Comparison of ENCODE assay signal across 8 cellular contexts in the genomic region with DNA sequence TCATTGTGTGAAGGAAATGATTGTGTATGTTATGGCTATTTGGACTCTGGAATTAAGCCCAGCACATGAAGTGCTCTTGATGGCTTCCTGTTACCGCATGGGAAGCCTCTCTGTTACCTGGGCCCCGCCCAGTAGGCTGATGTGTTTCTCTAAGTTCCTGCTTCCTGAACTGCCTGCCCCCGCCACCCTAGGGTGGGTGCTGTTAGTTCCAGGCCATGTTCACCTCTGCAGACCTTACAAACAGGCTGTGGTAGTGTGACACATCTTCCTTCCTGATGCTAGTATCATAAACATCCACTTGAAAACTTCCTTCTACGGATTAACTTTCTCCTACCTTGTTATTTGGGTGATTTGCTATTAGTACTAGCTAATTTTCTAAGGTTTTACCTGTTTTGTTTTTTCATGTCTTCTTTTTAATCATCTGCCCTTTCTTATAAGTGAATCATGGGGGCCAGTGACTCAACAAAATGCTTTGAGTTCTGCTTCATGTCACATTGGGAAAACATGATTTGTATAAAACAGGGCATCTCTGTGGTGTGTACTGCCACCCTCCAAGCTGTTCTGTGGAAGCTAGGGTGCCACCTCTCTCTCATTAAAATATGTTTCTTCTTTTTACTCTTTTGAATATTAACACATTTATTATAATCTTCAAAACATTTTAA. TPM values are rescaled to one million over a fixed set of nuclear protein-coding genes. Genes with fewer than 3 reads are reported as not detected.
DNase-seq lines count a peak whose midpoint lies in the region; TF ChIP-seq lines count a peak whose summit lies in the region.

No MANE protein-coding gene starts in this region.

- H3K27me3 ChIP-seq in Loucy (ENCODE audit: insufficient read depth, low read length, poor library complexity, severe bottlenecking), result no peaks in the 10 kb centered on the region
- no peaks in the 10 kb centered on the region for H3K27me3 ChIP-seq in WERI-Rb-1 (ENCODE audit: insufficient read depth, low read depth, severe bottlenecking)

- H3F3A ChIP-seq in Loucy (ENCODE audit: low read depth), result no peaks in the 10 kb centered on the region

- H3K4me1 Mint-ChIP-seq in activated CD4-positive, alpha-beta T cell treated with anti-CD3 and anti-CD28 coated beads, Interleukin-2, amount 10 ng/mL, durations not matched to agents 24 days and 14 days, result peaks cover 15% of the 10 kb centered on the region
- peaks cover 52% of the 10 kb centered on the region for H3K4me1 Mint-ChIP-seq in nephron progenitor cell

- H3K9me2 ChIP-seq in Loucy (replicated peaks; ENCODE audit: low read depth, low read length), result no peaks in the 10 kb centered on the region

- no peaks in the 10 kb centered on the region for H3K4me1 ChIP-seq in Loucy (ENCODE audit: insufficient read depth, low read length, poor library complexity, severe bottlenecking)

- H3K79me2 ChIP-seq in Loucy (ENCODE audit: insufficient read depth, low read length), result no peaks in the 10 kb centered on the region

- no peak overlapping the region for H3K4me3 ChIP-seq in Loucy (ENCODE audit: low read length, poor library complexity, severe bottlenecking)
- no peak overlapping the region for H3K4me3 ChIP-seq in coronary artery
- no peak overlapping the region for H3K4me3 ChIP-seq in WERI-Rb-1 (ENCODE audit: low read depth, low read length)

- H3K9me3 ChIP-seq in Loucy (ENCODE audit: insufficient read depth, low read depth, low read length) (no peaks in the 10 kb centered on the region), WERI-Rb-1 (ENCODE audit: severe bottlenecking) (no peaks in the 10 kb centered on the region)

- peak overlapping the region; percentile 82 for H3K27ac Mint-ChIP-seq in activated CD4-positive, alpha-beta T cell treated with anti-CD3 and anti-CD28 coated beads, Interleukin-2, amount 10 ng/mL, durations not matched to agents 24 days and 14 days
- peak overlapping the region; percentile 60 for H3K27ac Mint-ChIP-seq in nephron progenitor cell

- H3K27me3 Mint-ChIP-seq in activated CD4-positive, alpha-beta T cell treated with anti-CD3 and anti-CD28 coated beads, Interleukin-2, amount 10 ng/mL, durations not matched to agents 24 days and 14 days, result peaks cover 2% of the 10 kb centered on the region
- peaks cover 2% of the 10 kb centered on the region for H3K27me3 Mint-ChIP-seq in nephron progenitor cell (ENCODE audit: low read depth, poor library complexity)

- intact Hi-C loops in activated CD4-positive, alpha-beta T cell treated with anti-CD3 and anti-CD28 coated beads, Interleukin-2, amount 10 ng/mL, durations not matched to agents 24 days and 14 days (cut with micrococcal nuclease), result loop anchor here (1.0 kb wide), 1 partner anchor 101 kb away; no protein-coding TSS in a partner anchor

- peak; percentile 78 for DNase-seq in activated CD4-positive, alpha-beta T cell treated with anti-CD3 and anti-CD28 coated beads, Interleukin-2, amount 10 ng/mL, durations not matched to agents 24 days and 14 days
- DNase-seq in dermis microvascular lymphatic vessel endothelial cell (ENCODE audit: low read depth in 2 of 2) (peak; percentile 79 to 91), nephron progenitor cell (no peak), ureter (ENCODE audit: low spot score) (peak; percentile 76), coronary artery (ENCODE audit: low spot score) (no peak), NCI-H2081 treated with DMSO at 0.1 percent for 48 hours (lab: John Stamatoyannopoulos, UW) (no peak), WERI-Rb-1 (no peak)

- TF ChIP-seq CTCF in Loucy (conservative IDR thresholded peaks at IDR 0.05; ENCODE audit: low read length) (no peak), nephron progenitor cell (IDR thresholded peaks at IDR 0.05) (no peak), coronary artery (IDR thresholded peaks at IDR 0.05) (no peak), WERI-Rb-1 (IDR thresholded peaks at IDR 0.05; ENCODE audit: low read depth, low read length) (no peak)

- H3K4me2 ChIP-seq in Loucy (ENCODE audit: low read depth, low read length, poor library complexity, severe bottlenecking), result no peak overlapping the region

- peak overlapping the region; percentile 53 for H3K4me3 Mint-ChIP-seq in activated CD4-positive, alpha-beta T cell treated with anti-CD3 and anti-CD28 coated beads, Interleukin-2, amount 10 ng/mL, durations not matched to agents 24 days and 14 days
- H3K4me3 Mint-ChIP-seq in nephron progenitor cell, result no peak overlapping the region

- no peak overlapping the region for H3K9ac ChIP-seq in Loucy (ENCODE audit: low read depth, low read length, poor library complexity, severe bottlenecking)

- no peaks in the 10 kb centered on the region for H3K9me3 Mint-ChIP-seq in activated CD4-positive, alpha-beta T cell treated with anti-CD3 and anti-CD28 coated beads, Interleukin-2, amount 10 ng/mL, durations not matched to agents 24 days and 14 days
- peaks cover 5% of the 10 kb centered on the region for H3K9me3 Mint-ChIP-seq in nephron progenitor cell

- H3K36me3 ChIP-seq in Loucy (ENCODE audit: insufficient read depth, low read length), result no peaks in the 10 kb centered on the region
- H3K36me3 ChIP-seq in WERI-Rb-1, result no peaks in the 10 kb centered on the region

- no peak overlapping the region for H3K27ac ChIP-seq in coronary artery
- H3K27ac ChIP-seq in WERI-Rb-1, result no peak overlapping the region

- peak overlapping the region; percentile 51 for H2AFZ ChIP-seq in Loucy (ENCODE audit: low read length)

- H3K36me3 Mint-ChIP-seq in activated CD4-positive, alpha-beta T cell treated with anti-CD3 and anti-CD28 coated beads, Interleukin-2, amount 10 ng/mL, durations not matched to agents 24 days and 14 days (ENCODE audit: low read depth), result no peaks in the 10 kb centered on the region
- peaks cover 33% of the 10 kb centered on the region for H3K36me3 Mint-ChIP-seq in nephron progenitor cell (ENCODE audit: low read depth)

- H4K20me1 ChIP-seq in Loucy (ENCODE audit: insufficient read depth, low read length, poor library complexity, severe bottlenecking), result no peaks in the 10 kb centered on the region

RNA-seq across cellular contexts. Expression of gene SH3BGRL2, which starts 40.6 kb away (rescaled TPM):
- total RNA-seq in activated CD4-positive, alpha-beta T cell treated with anti-CD3 and anti-CD28 coated beads, Interleukin-2, amount 10 ng/mL, durations not matched to agents 24 days and 14 days, result 0.07 and 0.14 TPM in 2 replicates
- total RNA-seq in dermis microvascular lymphatic vessel endothelial cell, result 81.8 and 98.2 TPM in 2 replicates
- total RNA-seq in ureter, result 50.4 TPM

Comparison
In these comparisons a context has a peak if more than half of its experiments do, and no peak if none do; other contexts are left out.
1. DNase-seq: peak in activated CD4-positive, alpha-beta T cell treated with anti-CD3 and anti-CD28 coated beads, Interleukin-2, amount 10 ng/mL, durations not matched to agents 24 days and 14 days (single experiment), dermis microvascular lymphatic vessel endothelial cell (2 of 2) and ureter (single experiment); none in nephron progenitor cell (single experiment), coronary artery (single experiment), NCI-H2081 treated with DMSO at 0.1 percent for 48 hours (single experiment) and WERI-Rb-1 (single experiment).
2. RNA of gene SH3BGRL2, which starts 40.6 kb away (total RNA-seq): 81.8 to 98.2 TPM in dermis microvascular lymphatic vessel endothelial cell and 50.4 TPM in ureter (single experiment); 0.07 to 0.14 TPM in activated CD4-positive, alpha-beta T cell treated with anti-CD3 and anti-CD28 coated beads, Interleukin-2, amount 10 ng/mL, durations not matched to agents 24 days and 14 days; every median in the first group is over 10 times any median in the second.